8 cellular contexts compared by ENCODE assay signal in the genomic region with DNA sequence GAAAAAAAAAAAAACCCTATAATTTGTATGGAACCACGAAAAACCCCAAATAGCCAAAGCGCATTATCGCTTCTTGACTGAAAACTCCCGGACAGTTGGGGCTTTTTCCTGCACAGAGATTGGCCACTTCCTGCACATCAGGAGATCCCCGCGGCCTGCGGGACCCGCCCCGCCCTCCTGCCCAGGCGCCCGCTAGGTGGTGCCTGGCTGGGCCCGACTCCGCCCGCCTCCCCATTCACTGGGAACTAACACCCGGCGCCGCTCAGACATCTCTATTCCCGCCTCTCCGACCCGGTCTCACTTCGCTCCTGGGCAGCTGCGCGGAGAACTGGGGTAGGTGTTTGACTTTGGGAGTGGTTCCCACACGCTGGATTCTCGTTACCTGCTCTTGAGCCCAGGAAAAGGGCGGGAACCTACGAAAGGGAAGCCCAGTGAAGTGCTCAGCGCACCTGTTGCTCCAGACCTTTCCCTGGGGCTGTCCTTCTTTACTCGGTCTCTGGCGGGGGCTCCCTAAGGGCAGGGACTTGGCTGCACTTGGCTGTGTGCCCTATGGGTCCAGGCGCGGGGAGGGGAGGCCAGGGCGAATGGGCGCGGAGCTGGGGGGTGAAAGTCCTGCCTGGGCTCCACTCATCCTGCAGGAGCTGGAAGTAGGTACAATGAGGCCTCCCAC. TPM values are rescaled to one million over a fixed set of nuclear protein-coding genes. Genes with fewer than 3 reads are reported as not detected.
DNase-seq lines count a peak whose midpoint lies in the region; ATAC-seq and TF ChIP-seq lines count a peak whose summit lies in the region.

A gene with protein sequence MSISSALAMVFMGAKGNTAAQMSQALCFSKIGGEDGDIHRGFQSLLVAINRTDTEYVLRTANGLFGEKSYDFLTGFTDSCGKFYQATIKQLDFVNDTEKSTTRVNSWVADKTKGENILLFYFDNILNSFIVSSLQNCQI (plus strand): TSS at position 234 of the 670 bp plus-strand sequence. CDS start 4,155 bp downstream, outside the sequence.

- H3K36me3 Mint-ChIP-seq in T-helper 2 cell treated with Interferon-gamma antibody and Interleukin-4, amounts not matched to agents 5 μg/mL and 100 μg/mL, for 36 hours (ENCODE audit: low read depth): no peaks in the 10 kb centered on the region
- no peaks in the 10 kb centered on the region for H3K36me3 Mint-ChIP-seq in central memory CD8-positive, alpha-beta T cell (ENCODE audit: insufficient read depth)

- no peaks in the 10 kb centered on the region for H4K20me1 ChIP-seq in Karpas-422 (ENCODE audit: insufficient read depth, low read depth, low read length)

- peak; percentile 37 to 64 for TF ChIP-seq RAD21 in liver (IDR thresholded peaks at IDR 0.05)

- 13% methylated on average over 35 of the region's 35 CpGs for WGBS in liver

- no peaks in the 10 kb centered on the region for H3K36me3 ChIP-seq in Karpas-422 (ENCODE audit: insufficient read depth, low read length)
- H3K36me3 ChIP-seq in liver (ENCODE audit: control insufficient read depth in 4 of 4, insufficient read depth in 3 of 4, low read depth in 1 of 4, low read length in 3 of 4): no peaks in the 10 kb centered on the region

- H3K9me3 ChIP-seq in Karpas-422 (ENCODE audit: low read length): no peaks in the 10 kb centered on the region
- H3K9me3 ChIP-seq in liver (ENCODE audit: control insufficient read depth in 4 of 4, low read length in 3 of 4): no peaks in the 10 kb centered on the region

- H3K27me3 ChIP-seq in Karpas-422 (ENCODE audit: low read length) (no peaks in the 10 kb centered on the region), liver (ENCODE audit: control insufficient read depth in 4 of 4, insufficient read depth in 4 of 4, low read length in 3 of 4) (no peaks in the 10 kb centered on the region)

- peak within 1 kb of the TSS; percentile 33 for H3K9ac ChIP-seq in Karpas-422 (ENCODE audit: low read length)
- no peak within 1 kb of the TSS for H3K9ac ChIP-seq in liver (ENCODE audit: low read depth in 1 of 2, low read length in 2 of 2)

- H3K9me2 ChIP-seq in Karpas-422 (replicated peaks; ENCODE audit: insufficient read depth, low read length): no peaks in the 10 kb centered on the region

- TF ChIP-seq CTCF in GM10248 (IDR thresholded peaks at IDR 0.05; ENCODE audit: control extremely low read depth, extremely low read depth, low read depth, missing control alignments) (peak; percentile 40), liver (IDR thresholded peaks at IDR 0.05; ENCODE audit: low read depth, low read length, missing input control) (peak; percentile 35)

- H3K4me3 Mint-ChIP-seq in T-helper 2 cell treated with Interferon-gamma antibody and Interleukin-4, amounts not matched to agents 5 μg/mL and 100 μg/mL, for 36 hours: peak within 1 kb of the TSS; percentile 62
- peak within 1 kb of the TSS; percentile 79 for H3K4me3 Mint-ChIP-seq in central memory CD8-positive, alpha-beta T cell

- H3K4me1 Mint-ChIP-seq in T-helper 2 cell treated with Interferon-gamma antibody and Interleukin-4, amounts not matched to agents 5 μg/mL and 100 μg/mL, for 36 hours (ENCODE audit: low read depth): peaks cover 23% of the 10 kb centered on the region
- peaks cover 27% of the 10 kb centered on the region for H3K4me1 Mint-ChIP-seq in central memory CD8-positive, alpha-beta T cell

- peak; percentile 83 for DNase-seq in GM10248 (ENCODE audit: extremely low spot score)
- DNase-seq in Karpas-422: peak; percentile 51
- peak; percentile 80 for DNase-seq in T-helper 2 cell treated with Interferon-gamma antibody and Interleukin-4, amounts not matched to agents 5 μg/mL and 100 μg/mL, for 36 hours (ENCODE audit: low spot score)
- DNase-seq in central memory CD8-positive, alpha-beta T cell (ENCODE audit: low spot score in 2 of 2): peak in 1 of 2 donors; percentile 16
- DNase-seq in stimulated activated CD8-positive, alpha-beta memory T cell treated with anti-CD3 and anti-CD28 coated beads, Interleukin-2, amount 100 ng/mL, for 48 hours (ENCODE audit: low read depth in 2 of 2): peak; percentile 57 to 59
- DNase-seq in KG1 (lab: John Stamatoyannopoulos, UW): no peak

- H3K27ac ChIP-seq in Karpas-422 (ENCODE audit: low read length) (no peak within 1 kb of the TSS), liver (ENCODE audit: low read depth in 1 of 2, low read length in 2 of 2) (no peak within 1 kb of the TSS)

- H2AFZ ChIP-seq in Karpas-422 (ENCODE audit: low read length): peak within 1 kb of the TSS; percentile 69; the same call in 1 of the 2 replicates

- H3K4me2 ChIP-seq in Karpas-422 (ENCODE audit: low read depth, low read length, poor library complexity, severe bottlenecking): peak within 1 kb of the TSS; percentile 56

- H3K27ac Mint-ChIP-seq in T-helper 2 cell treated with Interferon-gamma antibody and Interleukin-4, amounts not matched to agents 5 μg/mL and 100 μg/mL, for 36 hours: no peak within 1 kb of the TSS
- peak within 1 kb of the TSS; percentile 54 for H3K27ac Mint-ChIP-seq in central memory CD8-positive, alpha-beta T cell (ENCODE audit: low read depth)

- no peaks in the 10 kb centered on the region for H3K9me3 Mint-ChIP-seq in T-helper 2 cell treated with Interferon-gamma antibody and Interleukin-4, amounts not matched to agents 5 μg/mL and 100 μg/mL, for 36 hours
- peaks cover 5% of the 10 kb centered on the region for H3K9me3 Mint-ChIP-seq in central memory CD8-positive, alpha-beta T cell

- CTCF ChIA-PET in GM10248 (lab: Yijun Ruan, JAX): interaction anchor here (1.3 to 3.9 kb wide), 4 partner anchors 12 to 125 kb away, joined by 3 to 34 read pairs (median 8); no protein-coding TSS in a partner anchor

- POLR2A ChIA-PET in GM10248 (lab: Yijun Ruan, JAX): interaction anchor here (0.7 kb wide), 1 partner anchor 21 kb away, joined by 3 read pairs; no protein-coding TSS in a partner anchor

- peak; percentile 82 for ATAC-seq in GM21619 (IDR thresholded peaks at IDR 0.05; ENCODE audit: unreplicated experiment)
- peak; percentile 88 for ATAC-seq in central memory CD8-positive, alpha-beta T cell (replicated peaks; ENCODE audit: extremely low read depth, poor library complexity, severe bottlenecking)

- H3K4me3 ChIP-seq in Karpas-422 (ENCODE audit: low read length) (peak within 1 kb of the TSS; percentile 46; the same call in 1 of the 2 replicates), liver (ENCODE audit: low read depth in 1 of 3, low read length in 3 of 3) (peak within 1 kb of the TSS in 1 of 3 donors; percentile 35)

- H3K27me3 Mint-ChIP-seq in T-helper 2 cell treated with Interferon-gamma antibody and Interleukin-4, amounts not matched to agents 5 μg/mL and 100 μg/mL, for 36 hours (ENCODE audit: low read depth): peaks cover 15% of the 10 kb centered on the region
- peaks cover 8% of the 10 kb centered on the region for H3K27me3 Mint-ChIP-seq in central memory CD8-positive, alpha-beta T cell

- H3K4me1 ChIP-seq in Karpas-422 (ENCODE audit: low read length) (peaks cover 9% of the 10 kb centered on the region), liver (ENCODE audit: control insufficient read depth in 4 of 4, insufficient read depth in 4 of 4, low read length in 3 of 4) (peaks cover 0 to 8% (median 3%) of the 10 kb centered on the region in 4 donors)

- H3K79me2 ChIP-seq in Karpas-422 (ENCODE audit: low read length): no peaks in the 10 kb centered on the region

TF ChIP-seq in liver, 16 proteins besides CTCF, POLR2A, EP300 and RAD21:
- TF ChIP-seq TAF1 (conservative IDR thresholded peaks at IDR 0.05) (no peak), RXRA (IDR thresholded peaks at IDR 0.05) (no peak), HNF4G (IDR thresholded peaks at IDR 0.05) (no peak), YY1 (IDR thresholded peaks at IDR 0.05) (no peak), FOXA1 (IDR thresholded peaks at IDR 0.05) (no peak), EGR1 (IDR thresholded peaks at IDR 0.05; ENCODE audit: low read depth in 2 of 2) (no peak)
- TF ChIP-seq, protein P1, sequence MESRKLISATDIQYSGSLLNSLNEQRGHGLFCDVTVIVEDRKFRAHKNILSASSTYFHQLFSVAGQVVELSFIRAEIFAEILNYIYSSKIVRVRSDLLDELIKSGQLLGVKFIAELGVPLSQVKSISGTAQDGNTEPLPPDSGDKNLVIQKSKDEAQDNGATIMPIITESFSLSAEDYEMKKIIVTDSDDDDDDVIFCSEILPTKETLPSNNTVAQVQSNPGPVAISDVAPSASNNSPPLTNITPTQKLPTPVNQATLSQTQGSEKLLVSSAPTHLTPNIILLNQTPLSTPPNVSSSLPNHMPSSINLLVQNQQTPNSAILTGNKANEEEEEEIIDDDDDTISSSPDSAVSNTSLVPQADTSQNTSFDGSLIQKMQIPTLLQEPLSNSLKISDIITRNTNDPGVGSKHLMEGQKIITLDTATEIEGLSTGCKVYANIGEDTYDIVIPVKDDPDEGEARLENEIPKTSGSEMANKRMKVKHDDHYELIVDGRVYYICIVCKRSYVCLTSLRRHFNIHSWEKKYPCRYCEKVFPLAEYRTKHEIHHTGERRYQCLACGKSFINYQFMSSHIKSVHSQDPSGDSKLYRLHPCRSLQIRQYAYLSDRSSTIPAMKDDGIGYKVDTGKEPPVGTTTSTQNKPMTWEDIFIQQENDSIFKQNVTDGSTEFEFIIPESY (IDR thresholded peaks at IDR 0.05): no peak
- TF ChIP-seq, protein P2, sequence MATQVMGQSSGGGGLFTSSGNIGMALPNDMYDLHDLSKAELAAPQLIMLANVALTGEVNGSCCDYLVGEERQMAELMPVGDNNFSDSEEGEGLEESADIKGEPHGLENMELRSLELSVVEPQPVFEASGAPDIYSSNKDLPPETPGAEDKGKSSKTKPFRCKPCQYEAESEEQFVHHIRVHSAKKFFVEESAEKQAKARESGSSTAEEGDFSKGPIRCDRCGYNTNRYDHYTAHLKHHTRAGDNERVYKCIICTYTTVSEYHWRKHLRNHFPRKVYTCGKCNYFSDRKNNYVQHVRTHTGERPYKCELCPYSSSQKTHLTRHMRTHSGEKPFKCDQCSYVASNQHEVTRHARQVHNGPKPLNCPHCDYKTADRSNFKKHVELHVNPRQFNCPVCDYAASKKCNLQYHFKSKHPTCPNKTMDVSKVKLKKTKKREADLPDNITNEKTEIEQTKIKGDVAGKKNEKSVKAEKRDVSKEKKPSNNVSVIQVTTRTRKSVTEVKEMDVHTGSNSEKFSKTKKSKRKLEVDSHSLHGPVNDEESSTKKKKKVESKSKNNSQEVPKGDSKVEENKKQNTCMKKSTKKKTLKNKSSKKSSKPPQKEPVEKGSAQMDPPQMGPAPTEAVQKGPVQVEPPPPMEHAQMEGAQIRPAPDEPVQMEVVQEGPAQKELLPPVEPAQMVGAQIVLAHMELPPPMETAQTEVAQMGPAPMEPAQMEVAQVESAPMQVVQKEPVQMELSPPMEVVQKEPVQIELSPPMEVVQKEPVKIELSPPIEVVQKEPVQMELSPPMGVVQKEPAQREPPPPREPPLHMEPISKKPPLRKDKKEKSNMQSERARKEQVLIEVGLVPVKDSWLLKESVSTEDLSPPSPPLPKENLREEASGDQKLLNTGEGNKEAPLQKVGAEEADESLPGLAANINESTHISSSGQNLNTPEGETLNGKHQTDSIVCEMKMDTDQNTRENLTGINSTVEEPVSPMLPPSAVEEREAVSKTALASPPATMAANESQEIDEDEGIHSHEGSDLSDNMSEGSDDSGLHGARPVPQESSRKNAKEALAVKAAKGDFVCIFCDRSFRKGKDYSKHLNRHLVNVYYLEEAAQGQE (IDR thresholded peaks at IDR 0.05): no peak
TF ChIP-seq in liver: peak in this region for 0.

RNA-seq across cellular contexts. Expression of the gene that starts here (rescaled TPM):
- not detected in 2 replicates for total RNA-seq in Karpas-422 (2014; rRNA removed; shearing (Covaris generic); ENCODE audit: low replicate concordance)
- total RNA-seq in liver: under 1 TPM in 1 of 2 donors, not detected in 1; 0.28 TPM
- under 1 TPM; 0.13 to 0.14 TPM for polyA plus RNA-seq in liver

Comparison
In these comparisons a context has a peak if more than half of its experiments do, and no peak if none do; other contexts are left out.
1. Peak in DNase-seq, H3K4me3 ChIP-seq, H3K9ac ChIP-seq and H3K4me2 ChIP-seq in Karpas-422; RNA of the gene not detected or under 1 TPM.